Comparison of ENCODE assay signal across 15 cellular contexts in the genomic region with DNA sequence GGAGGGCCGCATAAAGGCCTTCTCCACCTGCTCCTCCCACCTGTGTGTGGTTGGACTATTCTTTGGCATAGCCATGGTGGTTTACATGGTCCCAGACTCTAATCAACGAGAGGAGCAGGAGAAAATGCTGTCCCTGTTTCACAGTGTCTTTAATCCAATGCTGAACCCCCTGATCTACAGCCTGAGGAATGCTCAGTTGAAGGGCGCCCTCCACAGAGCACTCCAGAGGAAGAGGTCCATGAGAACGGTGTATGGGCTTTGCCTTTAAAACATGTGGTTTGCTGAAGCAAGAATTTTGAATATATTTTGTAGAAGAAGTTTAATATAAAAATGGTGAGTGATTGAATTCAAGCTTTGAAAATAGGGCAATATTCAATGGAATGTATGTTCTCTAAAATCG. TPM values are rescaled to one million over a fixed set of nuclear protein-coding genes. Genes with fewer than 3 reads are reported as not detected.
DNase-seq lines count a peak whose midpoint lies in the region; ATAC-seq and TF ChIP-seq lines count a peak whose summit lies in the region.
"Had no signal": no experiment of that assay in that cellular context is flagged by ENCODE, and none has a peak within 500 bp of the region (broad histone marks: within the 10 kb centered on the region; RNA-seq: fewer than 3 reads in every experiment).

No MANE protein-coding gene starts in this region.

- H3K4me3 Mint-ChIP-seq in GM23338 (no peak overlapping the region), WTC11 (no peak overlapping the region), endodermal cell (no peak overlapping the region), neural progenitor cell (no peak overlapping the region)
- H3K4me3 Mint-ChIP-seq: CD4-positive, alpha-beta T cell had no signal

- H3K4me1 Mint-ChIP-seq in GM23338, result no peaks in the 10 kb centered on the region
- no peaks in the 10 kb centered on the region for H3K4me1 Mint-ChIP-seq in WTC11
- no peaks in the 10 kb centered on the region for H3K4me1 Mint-ChIP-seq in endodermal cell
- H3K4me1 Mint-ChIP-seq in neural progenitor cell, result no peaks in the 10 kb centered on the region

- H3K27ac ChIP-seq in GM23338 (ENCODE audit: low read depth) (no peak overlapping the region), endodermal cell (ENCODE audit: low read depth, low read length) (no peak overlapping the region), neural progenitor cell (no peak overlapping the region)
- H3K27ac ChIP-seq: 22Rv1, A549, C4-2B had no signal

- H3K36me3 ChIP-seq in GM23338 (ENCODE audit: insufficient read depth) (no peaks in the 10 kb centered on the region), endodermal cell (ENCODE audit: control insufficient read depth, insufficient read depth, low read length) (no peaks in the 10 kb centered on the region), neural progenitor cell (no peaks in the 10 kb centered on the region)

- ATAC-seq in GM23338 (peak; percentile 82), WTC11 (peak; percentile 43; the same call in 1 of the 2 replicates)
- ATAC-seq: A549 had no signal

- TF ChIP-seq CTCF in GM23338 (conservative IDR thresholded peaks at IDR 0.05; ENCODE audit: low read depth in 2 of 2) (peak; percentile 46 to 72; a peak in 3 of 4 replicates), WTC11 (IDR thresholded peaks at IDR 0.05) (no peak), endodermal cell (conservative IDR thresholded peaks at IDR 0.05) (peak; percentile 39), neural progenitor cell (IDR thresholded peaks at IDR 0.05) (peak; percentile 27)

- H3K9me3 ChIP-seq in endodermal cell (ENCODE audit: control insufficient read depth, low read length) (no peaks in the 10 kb centered on the region), neural progenitor cell (ENCODE audit: low read depth) (no peaks in the 10 kb centered on the region)
- H3K9me3 ChIP-seq: A549, Caco-2 had no signal

- H3K79me2 ChIP-seq in GM23338 (replicated peaks; ENCODE audit: insufficient read depth), result no peaks in the 10 kb centered on the region
- H3K79me2 ChIP-seq in neural progenitor cell (ENCODE audit: low read depth), result no peaks in the 10 kb centered on the region

- H3K9me3 Mint-ChIP-seq in GM23338 (no peaks in the 10 kb centered on the region), WTC11 (no peaks in the 10 kb centered on the region), endodermal cell (no peaks in the 10 kb centered on the region), neural progenitor cell (no peaks in the 10 kb centered on the region)
- H3K9me3 Mint-ChIP-seq: CD4-positive, alpha-beta T cell had no signal

- H3K9ac ChIP-seq in endodermal cell (ENCODE audit: extremely low read depth, low read length, poor library complexity, severe bottlenecking) (no peak overlapping the region), neural progenitor cell (no peak overlapping the region)

- H3K27ac Mint-ChIP-seq in GM23338, result no peak overlapping the region
- H3K27ac Mint-ChIP-seq in WTC11, result no peak overlapping the region
- no peak overlapping the region for H3K27ac Mint-ChIP-seq in endodermal cell
- no peak overlapping the region for H3K27ac Mint-ChIP-seq in neural progenitor cell
- H3K27ac Mint-ChIP-seq: CD4-positive, alpha-beta T cell had no signal

- CTCF ChIA-PET in WTC11 (lab: Charles Lee), result no interaction called here

- DNase-seq in GM23338 (ENCODE audit: low spot score), result peak; percentile 28
- DNase-seq in WTC11 (ENCODE audit: low spot score), result no peak
- no peak for DNase-seq in endodermal cell
- peak; percentile 10 for DNase-seq in neural progenitor cell (ENCODE audit: low spot score)
- no peak for DNase-seq in NCI-H1436 treated with DMSO at 0.1 percent for 48 hours (lab: John Stamatoyannopoulos, UW)
- DNase-seq in HCEC 1CT, result no peak
- DNase-seq in middle frontal gyrus (ENCODE audit: extremely low spot score, low spot score), result no peak
- DNase-seq: AML-193; Caco-2; CD4-positive, alpha-beta T cell had no signal

- no peak overlapping the region for H3K4me3 ChIP-seq in GM23338
- no peak overlapping the region for H3K4me3 ChIP-seq in endodermal cell (ENCODE audit: low read length)
- no peak overlapping the region for H3K4me3 ChIP-seq in neural progenitor cell
- H3K4me3 ChIP-seq: A549 had no signal

- H3F3A ChIP-seq in GM23338 (replicated peaks; ENCODE audit: low read depth) (no peaks in the 10 kb centered on the region), neural progenitor cell (ENCODE audit: low read depth) (no peaks in the 10 kb centered on the region)

- no peak overlapping the region for H3K4me2 ChIP-seq in GM23338
- H3K4me2 ChIP-seq in neural progenitor cell, result no peak overlapping the region
- H3K4me2 ChIP-seq: A549 had no signal

- POLR2A ChIA-PET in WTC11 (lab: Charles Lee), result no interaction called here

- H3K9me2 ChIP-seq in GM23338 (ENCODE audit: insufficient read depth), result no peaks in the 10 kb centered on the region

- H4K20me1 ChIP-seq in GM23338 (replicated peaks; ENCODE audit: insufficient read depth), result no peaks in the 10 kb centered on the region
- no peaks in the 10 kb centered on the region for H4K20me1 ChIP-seq in neural progenitor cell (ENCODE audit: low read depth)

- H3K4me1 ChIP-seq in GM23338 (ENCODE audit: insufficient read depth), result no peaks in the 10 kb centered on the region
- no peaks in the 10 kb centered on the region for H3K4me1 ChIP-seq in endodermal cell (ENCODE audit: control insufficient read depth, insufficient read depth, low read length)
- H3K4me1 ChIP-seq in neural progenitor cell, result no peaks in the 10 kb centered on the region
- H3K4me1 ChIP-seq: A549, Caco-2 had no signal

- no peaks in the 10 kb centered on the region for H3K27me3 Mint-ChIP-seq in GM23338 (ENCODE audit: insufficient read depth, low read depth, poor library complexity)
- H3K27me3 Mint-ChIP-seq in WTC11 (ENCODE audit: low read depth), result no peaks in the 10 kb centered on the region
- peaks cover 2% of the 10 kb centered on the region for H3K27me3 Mint-ChIP-seq in endodermal cell (ENCODE audit: insufficient read depth)
- H3K27me3 Mint-ChIP-seq in neural progenitor cell (ENCODE audit: insufficient read depth, low read depth), result peaks cover 2% of the 10 kb centered on the region

- WGBS in endodermal cell (ENCODE audit: insufficient coverage in 1 of 2, insufficient read length in 1 of 2), 2 experiments, result 91% methylated on average over 3 to 5 of the region's 5 CpGs

- no peak overlapping the region for H2AFZ ChIP-seq in GM23338
- no peak overlapping the region for H2AFZ ChIP-seq in neural progenitor cell (replicated peaks)

- H3K36me3 Mint-ChIP-seq in GM23338 (ENCODE audit: low read depth) (no peaks in the 10 kb centered on the region), WTC11 (no peaks in the 10 kb centered on the region), endodermal cell (ENCODE audit: low read depth) (no peaks in the 10 kb centered on the region), neural progenitor cell (no peaks in the 10 kb centered on the region)

- H3K27me3 ChIP-seq in GM23338 (ENCODE audit: insufficient read depth) (no peaks in the 10 kb centered on the region), endodermal cell (ENCODE audit: control insufficient read depth, insufficient read depth, low read length, poor library complexity, severe bottlenecking) (no peaks in the 10 kb centered on the region), neural progenitor cell (no peaks in the 10 kb centered on the region)

TF ChIP-seq in GM23338, 12 proteins besides CTCF, POLR2A, EP300 and RAD21 (continues in another document):
- TF ChIP-seq STAT1 (IDR thresholded peaks at IDR 0.05; ENCODE audit: unreplicated experiment), result no peak

TF ChIP-seq in WTC11, 78 proteins besides CTCF, POLR2A, EP300 and RAD21 (continues in another document):
- TF ChIP-seq, protein P1, sequence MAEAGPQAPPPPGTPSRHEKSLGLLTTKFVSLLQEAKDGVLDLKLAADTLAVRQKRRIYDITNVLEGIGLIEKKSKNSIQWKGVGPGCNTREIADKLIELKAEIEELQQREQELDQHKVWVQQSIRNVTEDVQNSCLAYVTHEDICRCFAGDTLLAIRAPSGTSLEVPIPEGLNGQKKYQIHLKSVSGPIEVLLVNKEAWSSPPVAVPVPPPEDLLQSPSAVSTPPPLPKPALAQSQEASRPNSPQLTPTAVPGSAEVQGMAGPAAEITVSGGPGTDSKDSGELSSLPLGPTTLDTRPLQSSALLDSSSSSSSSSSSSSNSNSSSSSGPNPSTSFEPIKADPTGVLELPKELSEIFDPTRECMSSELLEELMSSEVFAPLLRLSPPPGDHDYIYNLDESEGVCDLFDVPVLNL (CRISPR knock-in tag; IDR thresholded peaks at IDR 0.05; ENCODE audit: borderline replicate concordance, low read depth), result no peak
- no peak for TF ChIP-seq MYBL2 (CRISPR knock-in tag; IDR thresholded peaks at IDR 0.05)
- no peak for TF ChIP-seq NR2C2 (CRISPR knock-in tag; IDR thresholded peaks at IDR 0.05)
- no peak for TF ChIP-seq ZBTB21 (CRISPR knock-in tag; IDR thresholded peaks at IDR 0.05; ENCODE audit: borderline replicate concordance)
- no peak for TF ChIP-seq ZNF317 (CRISPR knock-in tag; IDR thresholded peaks at IDR 0.05; ENCODE audit: borderline replicate concordance, low read depth)
- no peak for TF ChIP-seq RORB (CRISPR knock-in tag; IDR thresholded peaks at IDR 0.05)

RNA-seq across cellular contexts. Expression of a gene that starts 0.9 kb away (rescaled TPM):
- total RNA-seq in GM23338 (2014; rRNA removed; shearing (Covaris generic)), result not detected in 2 replicates
- not detected in 2 replicates for polyA plus RNA-seq in GM23338 (2016; fragmentation: Nextera tagmentation; extraction: Ambion mirVana)
- total RNA-seq in WTC11 (2021), result not detected in 3 replicates
- not detected for total RNA-seq in endodermal cell
- not detected for polyA plus RNA-seq in endodermal cell (2013, experiment 1 of 2)
- not detected for polyA plus RNA-seq in endodermal cell (2013, experiment 2 of 2)
- total RNA-seq in neural progenitor cell (ENCODE audit: low replicate concordance), result not detected in 2 replicates
- total RNA-seq: Caco-2; CD4-positive, alpha-beta T cell; HT-29 had no signal
- polyA plus RNA-seq: A549, BJ had no signal

RNA-seq across cellular contexts. Expression of a gene that starts 12.7 kb away (rescaled TPM):
- not detected in 2 replicates for total RNA-seq in GM23338 (2014; rRNA removed; shearing (Covaris generic))
- not detected in 2 replicates for polyA plus RNA-seq in GM23338 (2016; fragmentation: Nextera tagmentation; extraction: Ambion mirVana)
- total RNA-seq in WTC11 (2021) (not detected in 3 replicates), endodermal cell (not detected), neural progenitor cell (ENCODE audit: low replicate concordance) (not detected in 2 replicates)
- polyA plus RNA-seq in endodermal cell (2013, experiment 1 of 2), result not detected
- polyA plus RNA-seq in endodermal cell (2013, experiment 2 of 2), result not detected
- total RNA-seq: Caco-2; CD4-positive, alpha-beta T cell; HT-29 had no signal
- polyA plus RNA-seq: A549, BJ had no signal

RNA-seq across cellular contexts. Expression of a gene that starts 24.2 kb away (rescaled TPM):
- not detected in 2 replicates for total RNA-seq in GM23338 (2014; rRNA removed; shearing (Covaris generic))
- not detected in 2 replicates for polyA plus RNA-seq in GM23338 (2016; fragmentation: Nextera tagmentation; extraction: Ambion mirVana)
- not detected in 3 replicates for total RNA-seq in WTC11 (2021)
- not detected for total RNA-seq in endodermal cell
- polyA plus RNA-seq in endodermal cell (2013, experiment 1 of 2), result not detected
- polyA plus RNA-seq in endodermal cell (2013, experiment 2 of 2), result not detected
- total RNA-seq in neural progenitor cell (ENCODE audit: low replicate concordance), result not detected in 2 replicates
- total RNA-seq: Caco-2; CD4-positive, alpha-beta T cell; HT-29 had no signal
- polyA plus RNA-seq: A549, BJ had no signal

RNA-seq across cellular contexts. Expression of a gene that starts 40.7 kb away (rescaled TPM):
- not detected in 2 replicates for total RNA-seq in GM23338 (2014; rRNA removed; shearing (Covaris generic))
- polyA plus RNA-seq in GM23338 (2016; fragmentation: Nextera tagmentation; extraction: Ambion mirVana), result not detected in 2 replicates
- total RNA-seq in WTC11 (2021) (not detected in 3 replicates), endodermal cell (not detected), neural progenitor cell (ENCODE audit: low replicate concordance) (not detected in 2 replicates)
- polyA plus RNA-seq in endodermal cell (2013, experiment 1 of 2), result not detected
- not detected for polyA plus RNA-seq in endodermal cell (2013, experiment 2 of 2)
- total RNA-seq: Caco-2; CD4-positive, alpha-beta T cell; HT-29 had no signal
- polyA plus RNA-seq: A549, BJ had no signal

Comparison
In these comparisons a context has a peak if more than half of its experiments do, and no peak if none do; other contexts are left out.
1. DNase-seq: peak in GM23338 (single experiment) and neural progenitor cell (single experiment); none in WTC11 (single experiment), endodermal cell (single experiment), NCI-H1436 treated with DMSO at 0.1 percent for 48 hours (single experiment), HCEC 1CT (single experiment) and middle frontal gyrus (single experiment).